Comparison of ENCODE assay signal across 25 cellular contexts in the genomic region with DNA sequence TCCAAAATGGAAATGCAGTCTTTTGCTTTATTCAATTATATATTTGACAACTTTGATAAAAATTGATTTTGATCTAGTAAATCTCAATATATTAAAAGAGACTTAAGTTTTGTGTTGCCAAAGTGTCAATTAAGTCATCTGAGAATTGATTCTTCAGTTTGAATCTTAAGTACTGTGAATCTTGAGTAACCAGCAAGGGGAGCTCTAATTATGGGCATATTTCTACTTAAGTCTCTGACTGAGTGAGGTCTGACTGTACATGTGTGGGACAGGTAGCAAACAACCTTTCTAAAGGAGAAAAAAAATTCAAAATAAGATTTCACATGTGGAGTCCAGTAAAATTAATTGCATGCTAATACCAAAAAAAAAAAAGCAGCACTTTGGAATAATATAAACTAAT.
DNase-seq lines count a peak whose midpoint lies in the region; ATAC-seq and TF ChIP-seq lines count a peak whose summit lies in the region.
"Had no signal": no experiment of that assay in that cellular context is flagged by ENCODE, and none has a peak within 500 bp of the region (broad histone marks: within the 10 kb centered on the region; RNA-seq: fewer than 3 reads in every experiment).

No MANE protein-coding gene starts in this region.

- TF ChIP-seq CTCF in BE2C (IDR thresholded peaks at IDR 0.05; ENCODE audit: low read depth, low read length) (0 out of 2 replicates have a peak, but pooled peaks have one; percentile 11), epithelial cell of proximal tubule (conservative IDR thresholded peaks at IDR 0.05; ENCODE audit: low read depth, low read length) (peak; percentile 32)

- ATAC-seq in HG02840 (IDR thresholded peaks at IDR 0.05; ENCODE audit: low FRiP score, unreplicated experiment) = no peak
- ATAC-seq: activated CD8-positive, alpha-beta memory T cell treated with anti-CD3 and anti-CD28 coated beads, Interleukin-2, amount 10 ng/mL, durations not matched to agents 7 days and 5 days; effector memory CD8-positive, alpha-beta T cell; left colon; stimulated activated naive B cell treated with anti-CD40 and anti-IgM and Interleukin-4, amounts not matched to agents 10 μg/mL and 1 μg/mL and 100 μg/mL, for 72 hours had no signal

- in situ Hi-C loops in SK-MEL-5 (cut with HindIII; ENCODE audit: low pct_unique_long_range_greater_than_20kb, low sequenced_read_pairs) = no loop called here

- no peaks in the 10 kb centered on the region for H3K36me3 ChIP-seq in BE2C
- H3K36me3 ChIP-seq: uterus had no signal

- DNase-seq in BE2C (no peak), ELR (ENCODE audit: low read depth) (peak; percentile 16), SK-MEL-5 (ENCODE audit: low read depth, low spot score) (peak; percentile 50), epithelial cell of proximal tubule (ENCODE audit: low read depth) (no peak), 8988T (no peak), AG08396 (ENCODE audit: low spot score) (no peak)
- DNase-seq: activated CD4-positive, alpha-beta T cell treated with anti-CD3 and anti-CD28 coated beads for 4 hours; activated CD8-positive, alpha-beta memory T cell treated with anti-CD3 and anti-CD28 coated beads, Interleukin-2, amount 10 ng/mL, durations not matched to agents 7 days and 5 days; CD8-positive, alpha-beta memory T cell; DMS79 treated with DMSO at 0.1 percent for 48 hours; effector memory CD8-positive, alpha-beta T cell; HFFc6; left colon; mesenchymal stem cell; naive B cell; NCI-H1092 treated with DMSO at 0.1 percent for 48 hours; NCI-H2081; NCI-H446; Right ventricle myocardium superior; stimulated activated CD4-positive, alpha-beta T cell treated with anti-CD3 and anti-CD28 coated beads, Interleukin-2, amount 100 ng/mL, for 48 hours; stimulated activated naive B cell treated with anti-CD40 and anti-IgM and Interleukin-4, amounts not matched to agents 10 μg/mL and 1 μg/mL and 100 μg/mL, for 72 hours; testis; uterus had no signal

- no peaks in the 10 kb centered on the region for H3K27me3 ChIP-seq in BE2C
- H3K27me3 ChIP-seq: testis, uterus had no signal

- no peak overlapping the region for H3K4me3 ChIP-seq in BE2C (ENCODE audit: low read depth, low read length)
- no peak overlapping the region for H3K4me3 ChIP-seq in epithelial cell of proximal tubule (ENCODE audit: low read depth, low read length)
- H3K4me3 ChIP-seq: smooth muscle cell, testis, uterus had no signal

- H3K9me3 ChIP-seq in BE2C = no peaks in the 10 kb centered on the region
- H3K9me3 ChIP-seq: testis, uterus had no signal

- H3K4me1 ChIP-seq in BE2C = no peaks in the 10 kb centered on the region
- H3K4me1 ChIP-seq: testis, uterus had no signal

Comparison
In these comparisons a context has a peak if more than half of its experiments do, and no peak if none do; other contexts are left out.
1. DNase-seq: peak in ELR (single experiment) and SK-MEL-5 (single experiment); none in BE2C (single experiment), epithelial cell of proximal tubule (single experiment), 8988T (single experiment) and AG08396 (single experiment).